In genomic region chr11:66823700-66824099, GRCh38 we compare ENCODE assay signal across 8 cellular contexts.
"Had no signal": no experiment of that assay in that cellular context is flagged by ENCODE, and none has a peak within 500 bp of the region (broad histone marks: within the 10 kb centered on the region; RNA-seq: fewer than 3 reads in every experiment).

No MANE protein-coding gene starts in this region.

- ATAC-seq: GM12878 had no signal

- DNase-seq: GDM1, GF-D8 had no signal

- FAIRE-seq: G401.6, GM12878, GM12891, GM12892, GM18507, GM19239 had no signal

- H3K4me3 ChIP-seq: GM12878 had no signal
